1 cellular context compared by ENCODE assay signal in genomic region chr10:30190831-30191552, GRCh38.
TF ChIP-seq lines count a peak whose summit lies in the region.

No MANE protein-coding gene starts in this region.

TF ChIP-seq in K562, 482 proteins besides CTCF, POLR2A, EP300 and RAD21 (continued from another document and continues in another):
- TF ChIP-seq ZBTB5 (IDR thresholded peaks at IDR 0.05) (no peak), MIER1 (IDR thresholded peaks at IDR 0.05; ENCODE audit: low read depth) (no peak), CCNT2 (IDR thresholded peaks at IDR 0.05; ENCODE audit: borderline replicate concordance, extremely low read depth, insufficient read length, low read depth, low read length) (no peak), HMGXB4 (CRISPR knock-in tag; IDR thresholded peaks at IDR 0.05) (no peak), UBTF (IDR thresholded peaks at IDR 0.05; ENCODE audit: borderline replicate concordance in 1 of 2, low read depth in 2 of 2, low read length in 2 of 2) (no peak), ZNF695 (CRISPR knock-in tag; IDR thresholded peaks at IDR 0.05) (no peak), CXXC5 (CRISPR knock-in tag; IDR thresholded peaks at IDR 0.05) (peak; percentile 72), CHD1 (IDR thresholded peaks at IDR 0.05; ENCODE audit: low read length) (no peak), NFIX (CRISPR knock-in tag; IDR thresholded peaks at IDR 0.05; ENCODE audit: low read depth) (no peak)
- TF ChIP-seq, protein P1, sequence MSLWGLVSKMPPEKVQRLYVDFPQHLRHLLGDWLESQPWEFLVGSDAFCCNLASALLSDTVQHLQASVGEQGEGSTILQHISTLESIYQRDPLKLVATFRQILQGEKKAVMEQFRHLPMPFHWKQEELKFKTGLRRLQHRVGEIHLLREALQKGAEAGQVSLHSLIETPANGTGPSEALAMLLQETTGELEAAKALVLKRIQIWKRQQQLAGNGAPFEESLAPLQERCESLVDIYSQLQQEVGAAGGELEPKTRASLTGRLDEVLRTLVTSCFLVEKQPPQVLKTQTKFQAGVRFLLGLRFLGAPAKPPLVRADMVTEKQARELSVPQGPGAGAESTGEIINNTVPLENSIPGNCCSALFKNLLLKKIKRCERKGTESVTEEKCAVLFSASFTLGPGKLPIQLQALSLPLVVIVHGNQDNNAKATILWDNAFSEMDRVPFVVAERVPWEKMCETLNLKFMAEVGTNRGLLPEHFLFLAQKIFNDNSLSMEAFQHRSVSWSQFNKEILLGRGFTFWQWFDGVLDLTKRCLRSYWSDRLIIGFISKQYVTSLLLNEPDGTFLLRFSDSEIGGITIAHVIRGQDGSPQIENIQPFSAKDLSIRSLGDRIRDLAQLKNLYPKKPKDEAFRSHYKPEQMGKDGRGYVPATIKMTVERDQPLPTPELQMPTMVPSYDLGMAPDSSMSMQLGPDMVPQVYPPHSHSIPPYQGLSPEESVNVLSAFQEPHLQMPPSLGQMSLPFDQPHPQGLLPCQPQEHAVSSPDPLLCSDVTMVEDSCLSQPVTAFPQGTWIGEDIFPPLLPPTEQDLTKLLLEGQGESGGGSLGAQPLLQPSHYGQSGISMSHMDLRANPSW (CRISPR knock-in tag; IDR thresholded peaks at IDR 0.05) = no peak
- TF ChIP-seq, protein P2, sequence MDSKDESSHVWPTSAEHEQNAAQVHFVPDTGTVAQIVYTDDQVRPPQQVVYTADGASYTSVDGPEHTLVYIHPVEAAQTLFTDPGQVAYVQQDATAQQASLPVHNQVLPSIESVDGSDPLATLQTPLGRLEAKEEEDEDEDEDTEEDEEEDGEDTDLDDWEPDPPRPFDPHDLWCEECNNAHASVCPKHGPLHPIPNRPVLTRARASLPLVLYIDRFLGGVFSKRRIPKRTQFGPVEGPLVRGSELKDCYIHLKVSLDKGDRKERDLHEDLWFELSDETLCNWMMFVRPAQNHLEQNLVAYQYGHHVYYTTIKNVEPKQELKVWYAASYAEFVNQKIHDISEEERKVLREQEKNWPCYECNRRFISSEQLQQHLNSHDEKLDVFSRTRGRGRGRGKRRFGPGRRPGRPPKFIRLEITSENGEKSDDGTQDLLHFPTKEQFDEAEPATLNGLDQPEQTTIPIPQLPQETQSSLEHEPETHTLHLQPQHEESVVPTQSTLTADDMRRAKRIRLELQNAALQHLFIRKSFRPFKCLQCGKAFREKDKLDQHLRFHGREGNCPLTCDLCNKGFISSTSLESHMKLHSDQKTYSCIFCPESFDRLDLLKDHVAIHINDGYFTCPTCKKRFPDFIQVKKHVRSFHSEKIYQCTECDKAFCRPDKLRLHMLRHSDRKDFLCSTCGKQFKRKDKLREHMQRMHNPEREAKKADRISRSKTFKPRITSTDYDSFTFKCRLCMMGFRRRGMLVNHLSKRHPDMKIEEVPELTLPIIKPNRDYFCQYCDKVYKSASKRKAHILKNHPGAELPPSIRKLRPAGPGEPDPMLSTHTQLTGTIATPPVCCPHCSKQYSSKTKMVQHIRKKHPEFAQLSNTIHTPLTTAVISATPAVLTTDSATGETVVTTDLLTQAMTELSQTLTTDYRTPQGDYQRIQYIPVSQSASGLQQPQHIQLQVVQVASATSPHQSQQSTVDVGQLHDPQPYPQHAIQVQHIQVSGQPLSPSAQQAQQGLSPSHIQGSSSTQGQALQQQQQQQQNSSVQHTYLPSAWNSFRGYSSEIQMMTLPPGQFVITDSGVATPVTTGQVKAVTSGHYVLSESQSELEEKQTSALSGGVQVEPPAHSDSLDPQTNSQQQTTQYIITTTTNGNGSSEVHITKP (IDR thresholded peaks at IDR 0.05; ENCODE audit: partially characterized antibody) = no peak
- TF ChIP-seq, protein P3, sequence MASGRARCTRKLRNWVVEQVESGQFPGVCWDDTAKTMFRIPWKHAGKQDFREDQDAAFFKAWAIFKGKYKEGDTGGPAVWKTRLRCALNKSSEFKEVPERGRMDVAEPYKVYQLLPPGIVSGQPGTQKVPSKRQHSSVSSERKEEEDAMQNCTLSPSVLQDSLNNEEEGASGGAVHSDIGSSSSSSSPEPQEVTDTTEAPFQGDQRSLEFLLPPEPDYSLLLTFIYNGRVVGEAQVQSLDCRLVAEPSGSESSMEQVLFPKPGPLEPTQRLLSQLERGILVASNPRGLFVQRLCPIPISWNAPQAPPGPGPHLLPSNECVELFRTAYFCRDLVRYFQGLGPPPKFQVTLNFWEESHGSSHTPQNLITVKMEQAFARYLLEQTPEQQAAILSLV (tag; IDR thresholded peaks at IDR 0.05) = no peak
- TF ChIP-seq, protein P4, sequence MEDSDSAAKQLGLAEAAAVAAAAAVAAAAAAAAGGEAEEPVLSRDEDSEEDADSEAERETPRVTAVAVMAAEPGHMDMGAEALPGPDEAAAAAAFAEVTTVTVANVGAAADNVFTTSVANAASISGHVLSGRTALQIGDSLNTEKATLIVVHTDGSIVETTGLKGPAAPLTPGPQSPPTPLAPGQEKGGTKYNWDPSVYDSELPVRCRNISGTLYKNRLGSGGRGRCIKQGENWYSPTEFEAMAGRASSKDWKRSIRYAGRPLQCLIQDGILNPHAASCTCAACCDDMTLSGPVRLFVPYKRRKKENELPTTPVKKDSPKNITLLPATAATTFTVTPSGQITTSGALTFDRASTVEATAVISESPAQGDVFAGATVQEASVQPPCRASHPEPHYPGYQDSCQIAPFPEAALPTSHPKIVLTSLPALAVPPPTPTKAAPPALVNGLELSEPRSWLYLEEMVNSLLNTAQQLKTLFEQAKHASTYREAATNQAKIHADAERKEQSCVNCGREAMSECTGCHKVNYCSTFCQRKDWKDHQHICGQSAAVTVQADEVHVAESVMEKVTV (CRISPR knock-in tag; IDR thresholded peaks at IDR 0.05) = no peak
- TF ChIP-seq, protein P5, sequence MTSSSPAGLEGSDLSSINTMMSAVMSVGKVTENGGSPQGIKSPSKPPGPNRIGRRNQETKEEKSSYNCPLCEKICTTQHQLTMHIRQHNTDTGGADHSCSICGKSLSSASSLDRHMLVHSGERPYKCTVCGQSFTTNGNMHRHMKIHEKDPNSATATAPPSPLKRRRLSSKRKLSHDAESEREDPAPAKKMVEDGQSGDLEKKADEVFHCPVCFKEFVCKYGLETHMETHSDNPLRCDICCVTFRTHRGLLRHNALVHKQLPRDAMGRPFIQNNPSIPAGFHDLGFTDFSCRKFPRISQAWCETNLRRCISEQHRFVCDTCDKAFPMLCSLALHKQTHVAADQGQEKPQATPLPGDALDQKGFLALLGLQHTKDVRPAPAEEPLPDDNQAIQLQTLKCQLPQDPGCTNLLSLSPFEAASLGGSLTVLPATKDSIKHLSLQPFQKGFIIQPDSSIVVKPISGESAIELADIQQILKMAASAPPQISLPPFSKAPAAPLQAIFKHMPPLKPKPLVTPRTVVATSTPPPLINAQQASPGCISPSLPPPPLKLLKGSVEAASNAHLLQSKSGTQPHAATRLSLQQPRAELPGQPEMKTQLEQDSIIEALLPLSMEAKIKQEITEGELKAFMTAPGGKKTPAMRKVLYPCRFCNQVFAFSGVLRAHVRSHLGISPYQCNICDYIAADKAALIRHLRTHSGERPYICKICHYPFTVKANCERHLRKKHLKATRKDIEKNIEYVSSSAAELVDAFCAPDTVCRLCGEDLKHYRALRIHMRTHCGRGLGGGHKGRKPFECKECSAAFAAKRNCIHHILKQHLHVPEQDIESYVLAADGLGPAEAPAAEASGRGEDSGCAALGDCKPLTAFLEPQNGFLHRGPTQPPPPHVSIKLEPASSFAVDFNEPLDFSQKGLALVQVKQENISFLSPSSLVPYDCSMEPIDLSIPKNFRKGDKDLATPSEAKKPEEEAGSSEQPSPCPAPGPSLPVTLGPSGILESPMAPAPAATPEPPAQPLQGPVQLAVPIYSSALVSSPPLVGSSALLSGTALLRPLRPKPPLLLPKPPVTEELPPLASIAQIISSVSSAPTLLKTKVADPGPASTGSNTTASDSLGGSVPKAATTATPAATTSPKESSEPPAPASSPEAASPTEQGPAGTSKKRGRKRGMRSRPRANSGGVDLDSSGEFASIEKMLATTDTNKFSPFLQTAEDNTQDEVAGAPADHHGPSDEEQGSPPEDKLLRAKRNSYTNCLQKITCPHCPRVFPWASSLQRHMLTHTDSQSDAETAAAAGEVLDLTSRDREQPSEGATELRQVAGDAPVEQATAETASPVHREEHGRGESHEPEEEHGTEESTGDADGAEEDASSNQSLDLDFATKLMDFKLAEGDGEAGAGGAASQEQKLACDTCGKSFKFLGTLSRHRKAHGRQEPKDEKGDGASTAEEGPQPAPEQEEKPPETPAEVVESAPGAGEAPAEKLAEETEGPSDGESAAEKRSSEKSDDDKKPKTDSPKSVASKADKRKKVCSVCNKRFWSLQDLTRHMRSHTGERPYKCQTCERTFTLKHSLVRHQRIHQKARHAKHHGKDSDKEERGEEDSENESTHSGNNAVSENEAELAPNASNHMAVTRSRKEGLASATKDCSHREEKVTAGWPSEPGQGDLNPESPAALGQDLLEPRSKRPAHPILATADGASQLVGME (CRISPR knock-in tag; IDR thresholded peaks at IDR 0.05) = no peak
